ENCODE assay signal across 17 cellular contexts in the genomic region with DNA sequence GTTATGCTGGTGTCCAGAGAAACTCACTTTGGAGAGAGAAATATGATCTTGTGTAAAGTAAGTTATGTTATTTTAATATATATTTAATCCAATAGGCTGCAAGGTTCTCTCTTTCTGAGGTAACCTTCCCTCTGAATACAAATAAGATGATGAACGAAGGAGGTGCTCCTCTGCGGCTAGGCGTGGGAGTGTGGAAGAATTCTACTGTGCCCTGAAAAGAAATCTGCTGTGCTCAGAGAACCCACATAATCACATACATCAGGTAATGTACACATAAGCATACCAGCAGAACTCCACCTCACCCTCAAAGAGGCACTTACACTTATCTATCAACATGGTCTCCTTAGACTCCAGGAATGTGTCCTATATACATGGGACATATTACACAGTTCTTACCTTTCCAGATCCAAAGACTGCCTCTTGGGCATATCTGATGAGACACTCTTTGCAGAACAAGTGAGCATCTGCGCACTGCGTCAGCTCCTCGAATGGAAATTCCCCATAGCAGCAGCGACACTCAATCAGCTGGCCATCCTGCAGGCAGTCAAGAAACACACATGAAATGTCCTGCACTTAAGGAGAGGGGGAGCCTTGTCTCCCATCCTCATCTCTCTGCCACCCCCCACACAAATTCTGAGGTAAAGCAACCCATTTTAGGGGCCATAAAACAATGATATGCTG.
DNase-seq lines count a peak whose midpoint lies in the region; ATAC-seq, FAIRE-seq and TF ChIP-seq lines count a peak whose summit lies in the region.
"Had no signal": no experiment of that assay in that cellular context is flagged by ENCODE, and none has a peak within 500 bp of the region (broad histone marks: within the 10 kb centered on the region; RNA-seq: fewer than 3 reads in every experiment).

No MANE protein-coding gene starts in this region.

- no peak overlapping the region for H3K27ac ChIP-seq in upper lobe of right lung
- H3K27ac ChIP-seq: BLaER1 treated with 17β-estradiol and CSF1 and Interleukin-3, amounts not matched to agents 10 nM and 100 nM had no signal

- CTCF ChIA-PET in activated naive CD4-positive, alpha-beta T cell treated with anti-CD3 and anti-CD28 coated beads for 36 hours (lab: Charles Lee): interaction anchor here (0.6 kb wide), 2 partner anchors 20 to 51 kb away, joined by 3 read pairs; no protein-coding TSS in a partner anchor

- no peaks in the 10 kb centered on the region for H3K9me3 ChIP-seq in upper lobe of right lung
- H3K9me3 ChIP-seq: BLaER1 treated with 17β-estradiol and CSF1 and Interleukin-3, amounts not matched to agents 10 nM and 100 nM had no signal

- no peaks in the 10 kb centered on the region for H3K4me1 Mint-ChIP-seq in activated naive CD4-positive, alpha-beta T cell treated with anti-CD3 and anti-CD28 coated beads for 36 hours (ENCODE audit: low read depth)
- H3K4me1 Mint-ChIP-seq in activated naive CD8-positive, alpha-beta T cell treated with anti-CD3 and anti-CD28 coated beads for 36 hours: peaks cover 7% of the 10 kb centered on the region
- H3K4me1 Mint-ChIP-seq in glutamatergic neuron (ENCODE audit: low read depth, unreplicated experiment): no peaks in the 10 kb centered on the region
- H3K4me1 Mint-ChIP-seq: B cell had no signal

- FAIRE-seq in urothelium cell line (lab: Jason Lieb, UNC): peak; percentile 74
- FAIRE-seq: H54, HTR-8/SVneo had no signal

- peaks cover 78% of the 10 kb centered on the region for H3K36me3 ChIP-seq in upper lobe of right lung

- intact Hi-C loops in activated naive CD4-positive, alpha-beta T cell treated with anti-CD3 and anti-CD28 coated beads for 36 hours (cut with micrococcal nuclease): no loop called here
- intact Hi-C loops in upper lobe of right lung (cut with DNase I): no loop called here
- intact Hi-C loops in Right ventricle myocardium inferior (cut with DNase I): no loop called here

- H3K9me3 Mint-ChIP-seq in activated naive CD4-positive, alpha-beta T cell treated with anti-CD3 and anti-CD28 coated beads, Interleukin-2, amount 50 U/mL, for 72 hours: no peaks in the 10 kb centered on the region
- no peaks in the 10 kb centered on the region for H3K9me3 Mint-ChIP-seq in activated naive CD4-positive, alpha-beta T cell treated with anti-CD3 and anti-CD28 coated beads for 36 hours
- no peaks in the 10 kb centered on the region for H3K9me3 Mint-ChIP-seq in activated naive CD8-positive, alpha-beta T cell treated with anti-CD3 and anti-CD28 coated beads for 36 hours
- H3K9me3 Mint-ChIP-seq in glutamatergic neuron (ENCODE audit: unreplicated experiment): no peaks in the 10 kb centered on the region
- H3K9me3 Mint-ChIP-seq: CD8-positive, alpha-beta T cell; GM23338 had no signal

- no peak for DNase-seq in activated naive CD4-positive, alpha-beta T cell treated with anti-CD3 and anti-CD28 coated beads, Interleukin-2, amount 50 U/mL, for 72 hours (ENCODE audit: low spot score in 2 of 2)
- DNase-seq in activated naive CD4-positive, alpha-beta T cell treated with anti-CD3 and anti-CD28 coated beads for 36 hours: no peak
- DNase-seq in activated naive CD8-positive, alpha-beta T cell treated with anti-CD3 and anti-CD28 coated beads for 36 hours: no peak
- DNase-seq in glutamatergic neuron (no peak), urothelium cell line (ENCODE audit: low spot score) (no peak), upper lobe of right lung (no peak), Right ventricle myocardium inferior (ENCODE audit: missing footprints) (no peak)
- DNase-seq: Calu3; CD8-positive, alpha-beta T cell; DMS79 treated with DMSO at 0.1 percent for 48 hours; GF-D8; HCEC 1CT had no signal

- no peak overlapping the region for H3K4me3 Mint-ChIP-seq in activated naive CD4-positive, alpha-beta T cell treated with anti-CD3 and anti-CD28 coated beads for 36 hours
- no peak overlapping the region for H3K4me3 Mint-ChIP-seq in activated naive CD8-positive, alpha-beta T cell treated with anti-CD3 and anti-CD28 coated beads for 36 hours
- peak overlapping the region; percentile 20 for H3K4me3 Mint-ChIP-seq in glutamatergic neuron (ENCODE audit: unreplicated experiment)
- H3K4me3 Mint-ChIP-seq: B cell; CD8-positive, alpha-beta T cell; GM23338 had no signal

- H3K27me3 Mint-ChIP-seq in activated naive CD4-positive, alpha-beta T cell treated with anti-CD3 and anti-CD28 coated beads for 36 hours (ENCODE audit: low read depth): no peaks in the 10 kb centered on the region
- H3K27me3 Mint-ChIP-seq in activated naive CD8-positive, alpha-beta T cell treated with anti-CD3 and anti-CD28 coated beads for 36 hours: no peaks in the 10 kb centered on the region
- H3K27me3 Mint-ChIP-seq in glutamatergic neuron (ENCODE audit: unreplicated experiment): no peaks in the 10 kb centered on the region
- H3K27me3 Mint-ChIP-seq: B cell had no signal

- no peaks in the 10 kb centered on the region for H3K4me1 ChIP-seq in upper lobe of right lung

- H3K27ac Mint-ChIP-seq in activated naive CD4-positive, alpha-beta T cell treated with anti-CD3 and anti-CD28 coated beads, Interleukin-2, amount 50 U/mL, for 72 hours: peak overlapping the region; percentile 26 to 53
- no peak overlapping the region for H3K27ac Mint-ChIP-seq in activated naive CD4-positive, alpha-beta T cell treated with anti-CD3 and anti-CD28 coated beads for 36 hours
- peak overlapping the region; percentile 29 for H3K27ac Mint-ChIP-seq in activated naive CD8-positive, alpha-beta T cell treated with anti-CD3 and anti-CD28 coated beads for 36 hours
- no peak overlapping the region for H3K27ac Mint-ChIP-seq in glutamatergic neuron (ENCODE audit: unreplicated experiment)
- H3K27ac Mint-ChIP-seq: B cell; CD8-positive, alpha-beta T cell; GM23338 had no signal

- H3K36me3 Mint-ChIP-seq in activated naive CD4-positive, alpha-beta T cell treated with anti-CD3 and anti-CD28 coated beads, Interleukin-2, amount 50 U/mL, for 72 hours: peaks cover 0 to 7% of the 10 kb centered on the region in 2 donors
- H3K36me3 Mint-ChIP-seq in activated naive CD4-positive, alpha-beta T cell treated with anti-CD3 and anti-CD28 coated beads for 36 hours (ENCODE audit: low read depth): peaks cover 39% of the 10 kb centered on the region
- peaks cover 19% of the 10 kb centered on the region for H3K36me3 Mint-ChIP-seq in activated naive CD8-positive, alpha-beta T cell treated with anti-CD3 and anti-CD28 coated beads for 36 hours
- H3K36me3 Mint-ChIP-seq in glutamatergic neuron (ENCODE audit: unreplicated experiment): no peaks in the 10 kb centered on the region

- ATAC-seq in activated naive CD4-positive, alpha-beta T cell treated with anti-CD3 and anti-CD28 coated beads, Interleukin-2, amount 50 U/mL, for 72 hours: no peak
- ATAC-seq in upper lobe of right lung (no peak), Right ventricle myocardium inferior (no peak)
- ATAC-seq: CD8-positive, alpha-beta T cell; GM23338 had no signal

- no peak overlapping the region for H3K4me3 ChIP-seq in upper lobe of right lung
- H3K4me3 ChIP-seq: BLaER1 treated with 17β-estradiol and CSF1 and Interleukin-3, amounts not matched to agents 10 nM and 100 nM; GM23338 had no signal

- H3K27me3 ChIP-seq in upper lobe of right lung: no peaks in the 10 kb centered on the region
- H3K27me3 ChIP-seq: BLaER1 treated with 17β-estradiol and CSF1 and Interleukin-3, amounts not matched to agents 10 nM and 100 nM had no signal

- TF ChIP-seq CTCF in glutamatergic neuron (IDR thresholded peaks at IDR 0.05; ENCODE audit: partially characterized antibody, unreplicated experiment): no peak
- TF ChIP-seq CTCF in upper lobe of right lung (IDR thresholded peaks at IDR 0.05): no peak

Comparison
In these comparisons a context has a peak if more than half of its experiments do, and no peak if none do; other contexts are left out.
1. H3K27ac Mint-ChIP-seq: peak in activated naive CD4-positive, alpha-beta T cell treated with anti-CD3 and anti-CD28 coated beads, Interleukin-2, amount 50 U/mL, for 72 hours (2 of 2) and activated naive CD8-positive, alpha-beta T cell treated with anti-CD3 and anti-CD28 coated beads for 36 hours (single experiment); none in activated naive CD4-positive, alpha-beta T cell treated with anti-CD3 and anti-CD28 coated beads for 36 hours (single experiment) and glutamatergic neuron (single experiment).